ENCODE assay signal across 1 cellular context in the genomic region with DNA sequence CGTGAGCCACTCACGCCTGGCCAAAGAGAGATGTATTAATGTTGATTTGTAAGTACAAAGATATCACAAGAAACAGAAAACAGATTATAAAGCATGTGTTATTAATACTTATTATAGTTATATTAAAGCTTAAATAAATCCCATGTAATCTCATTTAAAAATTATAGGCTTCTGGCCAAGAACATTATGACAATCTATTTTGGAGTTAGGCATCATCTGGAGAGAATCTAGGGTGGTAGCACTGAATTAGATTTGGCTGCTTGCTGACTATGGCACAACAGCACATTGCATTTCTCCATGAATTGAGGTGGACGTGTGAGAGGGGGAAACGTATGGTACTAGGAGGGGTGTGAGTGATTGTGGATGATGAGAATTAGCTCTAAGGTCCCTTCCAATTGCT.
A peak's percentile ranks its signal among the peaks of the same experiment; 100 is the strongest.
TF ChIP-seq lines count a peak whose summit lies in the region.

No MANE protein-coding gene starts in this region.

TF ChIP-seq in SK-N-SH treated with all-trans-retinoic acid at 6 μM for 48 hours, 23 proteins besides CTCF, POLR2A, EP300 and RAD21 (continued from another document):
- TF ChIP-seq, protein P1, sequence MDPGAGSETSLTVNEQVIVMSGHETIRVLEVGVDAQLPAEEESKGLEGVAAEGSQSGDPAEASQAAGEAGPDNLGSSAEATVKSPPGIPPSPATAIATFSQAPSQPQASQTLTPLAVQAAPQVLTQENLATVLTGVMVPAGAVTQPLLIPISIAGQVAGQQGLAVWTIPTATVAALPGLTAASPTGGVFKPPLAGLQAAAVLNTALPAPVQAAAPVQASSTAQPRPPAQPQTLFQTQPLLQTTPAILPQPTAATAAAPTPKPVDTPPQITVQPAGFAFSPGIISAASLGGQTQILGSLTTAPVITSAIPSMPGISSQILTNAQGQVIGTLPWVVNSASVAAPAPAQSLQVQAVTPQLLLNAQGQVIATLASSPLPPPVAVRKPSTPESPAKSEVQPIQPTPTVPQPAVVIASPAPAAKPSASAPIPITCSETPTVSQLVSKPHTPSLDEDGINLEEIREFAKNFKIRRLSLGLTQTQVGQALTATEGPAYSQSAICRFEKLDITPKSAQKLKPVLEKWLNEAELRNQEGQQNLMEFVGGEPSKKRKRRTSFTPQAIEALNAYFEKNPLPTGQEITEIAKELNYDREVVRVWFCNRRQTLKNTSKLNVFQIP (CRISPR knock-in tag; IDR thresholded peaks at IDR 0.05; ENCODE audit: borderline replicate concordance, low read depth) = no peak
- TF ChIP-seq SNAI2 (CRISPR knock-in tag; IDR thresholded peaks at IDR 0.05) = 0 out of 2 replicates have a peak, but pooled peaks have one; percentile 27
